In genomic region chr14:67674139-67674479, GRCh38 we compare ENCODE assay signal across 8 cellular contexts. TPM values are rescaled to one million over a fixed set of nuclear protein-coding genes. Genes with fewer than 3 reads are reported as not detected.
DNase-seq lines count a peak whose midpoint lies in the region; ATAC-seq and TF ChIP-seq lines count a peak whose summit lies in the region.

No MANE protein-coding gene starts in this region.

- H3K9me3 ChIP-seq in right atrium auricular region, result no peaks in the 10 kb centered on the region

- DNase-seq in MV-4-11 (lab: John Stamatoyannopoulos, UW), result peak; percentile 10
- peak; percentile 72 for DNase-seq in SW480 (ENCODE audit: low spot score)
- DNase-seq in right atrium auricular region (ENCODE audit: low spot score), result no peak
- peak; percentile 89 for DNase-seq in posterior vena cava (ENCODE audit: low spot score)

- ATAC-seq in HG02588 (IDR thresholded peaks at IDR 0.05; ENCODE audit: unreplicated experiment) (peak; percentile 53), GM18873 (IDR thresholded peaks at IDR 0.05; ENCODE audit: low FRiP score, unreplicated experiment) (no peak)

- peak; percentile 20 for TF ChIP-seq CTCF in GM12873 (IDR thresholded peaks at IDR 0.05; ENCODE audit: insufficient read depth, low read depth, low read length, missing control alignments)
- TF ChIP-seq CTCF in right atrium auricular region (IDR thresholded peaks at IDR 0.05), result peak in 1 of 2 donors; percentile 58

- H3K4me3 ChIP-seq in right atrium auricular region, result peak overlapping the region; percentile 97 to 98

- H3K4me1 ChIP-seq in right atrium auricular region, result peaks cover 0 to 28% of the 10 kb centered on the region in 2 donors

- intact Hi-C loops in posterior vena cava (cut with DNase I), result no loop called here

- peak overlapping the region; percentile 99 for H3K27ac ChIP-seq in angular gyrus (ENCODE audit: low read depth, low read length)
- peak overlapping the region; percentile 98 to 99 for H3K27ac ChIP-seq in right atrium auricular region

- peaks cover 11% of the 10 kb centered on the region for H3K36me3 ChIP-seq in right atrium auricular region

- no peaks in the 10 kb centered on the region for H3K27me3 ChIP-seq in right atrium auricular region

RNA-seq across cellular contexts. Expression of gene VTI1B, which starts 0.3 kb away (rescaled TPM):
- total RNA-seq in right atrium auricular region, result 10 to 100 TPM; 59.7 to 61.0 TPM
- total RNA-seq in posterior vena cava, result 100 to 1,000 TPM; 111 to 117 TPM

RNA-seq across cellular contexts. Expression of gene RDH11, which starts 21.5 kb away (rescaled TPM):
- total RNA-seq in right atrium auricular region, result 10 to 100 TPM; 20.8 to 24.0 TPM
- 10 to 100 TPM; 29.9 to 31.7 TPM for total RNA-seq in posterior vena cava

RNA-seq across cellular contexts. Expression of gene RDH12, which starts 27.6 kb away (rescaled TPM):
- total RNA-seq in right atrium auricular region (not detected), posterior vena cava (under 1 TPM in 1 of 2 donors, not detected in 1; 0.23 TPM)

RNA-seq across cellular contexts. Expression of gene ARG2, which starts 54.4 kb away (rescaled TPM):
- total RNA-seq in right atrium auricular region (under 1 TPM in 1 of 2 donors, not detected in 1; 0.59 TPM), posterior vena cava (1 to 10 TPM; 1.9 to 5.1 TPM)
